In the genomic region with DNA sequence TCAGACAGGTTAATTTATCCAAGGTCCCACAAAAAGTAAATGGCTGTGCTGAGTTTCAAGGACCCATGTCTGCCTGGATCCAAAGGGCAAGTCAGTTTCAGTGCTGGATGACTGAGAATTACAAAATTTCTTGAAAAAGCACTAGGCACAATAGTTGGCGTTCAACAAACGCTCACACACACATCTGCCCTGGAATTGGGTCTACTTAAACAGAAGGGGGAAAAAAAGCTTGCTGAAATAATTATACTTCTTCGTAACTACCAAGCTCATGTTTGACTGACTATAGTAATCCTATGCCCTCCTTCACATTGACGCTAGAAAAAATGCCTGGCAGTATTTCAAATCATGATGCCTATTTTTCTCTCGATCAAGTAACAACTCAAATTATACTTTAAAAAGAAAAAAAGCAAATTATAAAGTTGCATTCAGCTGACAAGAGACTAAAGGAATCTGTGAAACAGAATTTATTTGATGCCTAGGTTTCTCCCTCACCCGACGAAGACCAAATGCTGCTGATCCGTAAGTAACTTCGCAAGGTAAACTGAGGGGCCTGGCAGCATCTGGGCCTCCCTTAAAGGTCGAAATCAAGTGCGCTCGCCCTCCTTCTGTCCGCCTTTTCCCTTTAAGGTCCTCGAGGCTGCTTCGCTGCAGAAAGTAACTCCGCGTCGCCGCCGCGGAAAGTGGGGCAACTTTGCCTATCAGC, we compare ENCODE assay signal across 8 cellular contexts. TPM values are rescaled to one million over a fixed set of nuclear protein-coding genes. Genes with fewer than 3 reads are reported as not detected.
DNase-seq lines count a peak whose midpoint lies in the region; ATAC-seq, FAIRE-seq and TF ChIP-seq lines count a peak whose summit lies in the region.

No MANE protein-coding gene starts in this region.

- H3K36me3 ChIP-seq in HCT116 (ENCODE audit: control insufficient read depth in 1 of 2, insufficient read depth in 2 of 2, low read length in 2 of 2), result no peaks in the 10 kb centered on the region

- no peaks in the 10 kb centered on the region for H3K9me3 Mint-ChIP-seq in activated naive CD8-positive, alpha-beta T cell (ENCODE audit: low read depth)
- H3K9me3 Mint-ChIP-seq in immature natural killer cell, result no peaks in the 10 kb centered on the region
- no peaks in the 10 kb centered on the region for H3K9me3 Mint-ChIP-seq in stimulated activated naive CD8-positive, alpha-beta T cell treated with anti-CD3 and anti-CD28 coated beads, Interleukin-15, amount 100 ng/mL, for 72 hours

- no peak overlapping the region for H2AFZ ChIP-seq in HCT116 (ENCODE audit: low read depth, low read length, poor library complexity, severe bottlenecking)

- H3K4me2 ChIP-seq in A549 (peak overlapping the region; percentile 89), HCT116 (ENCODE audit: low read length) (peak overlapping the region; percentile 88)

- H3K27ac ChIP-seq in A549 (peak overlapping the region; percentile 96 to 100), HCT116 (ENCODE audit: low read depth, low read length) (peak overlapping the region; percentile 89)

- H3K4me1 Mint-ChIP-seq in activated naive CD8-positive, alpha-beta T cell (ENCODE audit: low read depth), result peaks cover 35% of the 10 kb centered on the region
- H3K4me1 Mint-ChIP-seq in immature natural killer cell, result peaks cover 33 to 44% of the 10 kb centered on the region in 2 donors
- H3K4me1 Mint-ChIP-seq in stimulated activated naive CD8-positive, alpha-beta T cell treated with anti-CD3 and anti-CD28 coated beads, Interleukin-15, amount 100 ng/mL, for 72 hours, result peaks cover 46% of the 10 kb centered on the region

- TF ChIP-seq CTCF in A549 (IDR thresholded peaks at IDR 0.05) (no peak), HCT116 (IDR thresholded peaks at IDR 0.05 in 2 of 3, conservative IDR thresholded peaks at IDR 0.05 in 1 of 3; ENCODE audit: borderline replicate concordance in 1 of 3, insufficient read depth in 1 of 3, low read depth in 2 of 3, low read length in 2 of 3) (no peak)

- H3K27ac Mint-ChIP-seq in activated naive CD8-positive, alpha-beta T cell, result peak overlapping the region; percentile 86
- H3K27ac Mint-ChIP-seq in immature natural killer cell, result peak overlapping the region; percentile 74 to 98 (median 96)
- peak overlapping the region; percentile 89 to 99 for H3K27ac Mint-ChIP-seq in stimulated activated naive CD8-positive, alpha-beta T cell treated with anti-CD3 and anti-CD28 coated beads, Interleukin-15, amount 100 ng/mL, for 72 hours

- H4K20me1 ChIP-seq in HCT116 (ENCODE audit: insufficient read depth), result peaks cover 5% of the 10 kb centered on the region; the same call in 1 of the 2 replicates

- CTCF ChIA-PET in A549 (lab: Yijun Ruan, JAX), result interaction anchor here (1.9 kb wide), 1 partner anchor 62 kb away, joined by 6 read pairs; no protein-coding TSS in a partner anchor
- CTCF ChIA-PET in HCT116 (lab: Charles Lee), result interaction anchor here (0.7 to 1.5 kb wide), 6 partner anchors 8 to 154 kb away, joined by 3 to 4 read pairs (median 3); no protein-coding TSS in a partner anchor

- ATAC-seq in A549, result no peak; a peak in 1 of 6 replicates
- no peak for ATAC-seq in HCT116
- no peak for ATAC-seq in stimulated activated naive CD8-positive, alpha-beta T cell treated with anti-CD3 and anti-CD28 coated beads, Interleukin-15, amount 100 ng/mL, for 72 hours
- no peak for ATAC-seq in HG03025 (IDR thresholded peaks at IDR 0.05; ENCODE audit: low FRiP score, unreplicated experiment)
- ATAC-seq in GM18519 (IDR thresholded peaks at IDR 0.05; ENCODE audit: low FRiP score, unreplicated experiment), result no peak

- BruUV-seq in HCT116 (replicated peaks; lab: Mats Ljungman, UMichigan), result TSS peak; percentile 91

- H3K4me3 Mint-ChIP-seq in activated naive CD8-positive, alpha-beta T cell, result peak overlapping the region; percentile 97
- H3K4me3 Mint-ChIP-seq in immature natural killer cell, result peak overlapping the region; percentile 91 to 99 (median 97)
- H3K4me3 Mint-ChIP-seq in stimulated activated naive CD8-positive, alpha-beta T cell treated with anti-CD3 and anti-CD28 coated beads, Interleukin-15, amount 100 ng/mL, for 72 hours, result peak overlapping the region; percentile 94 to 100

- TF ChIP-seq POLR2A in A549 (IDR thresholded peaks at IDR 0.05; ENCODE audit: low read length), result no peak
- no peak for TF ChIP-seq POLR2A in HCT116 (IDR thresholded peaks at IDR 0.05; ENCODE audit: borderline replicate concordance, extremely low read depth, insufficient read depth, insufficient read length)

- TF ChIP-seq EP300 in A549 (IDR thresholded peaks at IDR 0.05), result no peak

- H3K4me3 ChIP-seq in A549 (peak overlapping the region; percentile 82), HCT116 (replicated peaks in 1 of 2; ENCODE audit: low read depth in 1 of 2, low read length in 2 of 2) (peak overlapping the region; percentile 81 to 86)

- RAD21 ChIA-PET in HCT116 (lab: Charles Lee; ENCODE audit: low non-redundant PET in 1 of 2, low total read pairs in 2 of 2, uncharacterized antibody in 2 of 2, unreplicated experiment in 2 of 2), result interaction anchor here in 1 of 2 experiments (0.6 kb wide), 1 partner anchor 11 kb away, joined by 7 read pairs; no protein-coding TSS in a partner anchor

- H3K27me3 Mint-ChIP-seq in activated naive CD8-positive, alpha-beta T cell, result no peaks in the 10 kb centered on the region
- peaks cover 2 to 8% (median 6%) of the 10 kb centered on the region in 3 donors for H3K27me3 Mint-ChIP-seq in immature natural killer cell (ENCODE audit: low read depth in 3 of 3)
- no peaks in the 10 kb centered on the region for H3K27me3 Mint-ChIP-seq in stimulated activated naive CD8-positive, alpha-beta T cell treated with anti-CD3 and anti-CD28 coated beads, Interleukin-15, amount 100 ng/mL, for 72 hours

- peak overlapping the region; percentile 80 for H3K9ac ChIP-seq in HCT116 (ENCODE audit: low read length)

- no peak for FAIRE-seq in A549 (lab: Jason Lieb, UNC)

- no peaks in the 10 kb centered on the region for H3K27me3 ChIP-seq in HCT116 (ENCODE audit: insufficient read depth, low read length)

- peaks cover 26% of the 10 kb centered on the region; the same call in 2 of the 3 replicates for H3K4me1 ChIP-seq in A549
- H3K4me1 ChIP-seq in HCT116 (ENCODE audit: control insufficient read depth in 1 of 2, insufficient read depth in 2 of 2, low read length in 2 of 2), result peaks cover 10 to 23% of the 10 kb centered on the region in 2 experiments; a peak in 3 of 4 replicates

- no peak for DNase-seq in A549 (ENCODE audit: low read depth in 1 of 2, low spot score in 1 of 2)
- no peak for DNase-seq in HCT116 (ENCODE audit: low read depth, low spot score)
- no peak for DNase-seq in immature natural killer cell
- DNase-seq in stimulated activated naive CD8-positive, alpha-beta T cell treated with anti-CD3 and anti-CD28 coated beads, Interleukin-15, amount 100 ng/mL, for 72 hours, result no peak
- DNase-seq in AML-193 (lab: John Stamatoyannopoulos, UW), result no peak

- no peak for TF ChIP-seq RAD21 in A549 (conservative IDR thresholded peaks at IDR 0.05 in 1 of 2, IDR thresholded peaks at IDR 0.05 in 1 of 2)
- no peak for TF ChIP-seq RAD21 in HCT116 (IDR thresholded peaks at IDR 0.05; ENCODE audit: low read depth)

- intact Hi-C loops in HCT116 (cut with micrococcal nuclease), result no loop called here

- H3K36me3 Mint-ChIP-seq in activated naive CD8-positive, alpha-beta T cell, result no peaks in the 10 kb centered on the region
- no peaks in the 10 kb centered on the region for H3K36me3 Mint-ChIP-seq in immature natural killer cell

- WGBS in A549 (ENCODE audit: missing lambda C conversion rate), result 11% methylated on average over 19 of the region's 21 CpGs

- H3K79me2 ChIP-seq in HCT116 (ENCODE audit: insufficient read depth, low read length), result peaks cover 41% of the 10 kb centered on the region

- H3K9me3 ChIP-seq in A549 (no peaks in the 10 kb centered on the region), HCT116 (ENCODE audit: control insufficient read depth in 1 of 2, insufficient read depth in 1 of 2, low read depth in 1 of 2, low read length in 2 of 2) (no peaks in the 10 kb centered on the region)

- POLR2A ChIA-PET in A549 (lab: Yijun Ruan, JAX) (interaction anchor here (0.5 to 2.1 kb wide), 8 partner anchors 10 to 234 kb away, joined by 3 to 23 read pairs (median 4); no protein-coding TSS in a partner anchor), HCT116 (lab: Charles Lee) (interaction anchor here (0.7 to 1.9 kb wide), 9 partner anchors 8 to 442 kb away, joined by 3 to 7 read pairs (median 4); no protein-coding TSS in a partner anchor)

- no peaks in the 10 kb centered on the region for H3K9me2 ChIP-seq in HCT116 (ENCODE audit: insufficient read depth)

TF ChIP-seq in A549, 52 proteins besides CTCF, POLR2A, EP300 and RAD21 (continues in another document):
- TF ChIP-seq ZFP36 (IDR thresholded peaks at IDR 0.05; ENCODE audit: borderline replicate concordance, partially characterized antibody) (no peak), NR3C1 (IDR thresholded peaks at IDR 0.05) (no peak)
- TF ChIP-seq, protein P1, sequence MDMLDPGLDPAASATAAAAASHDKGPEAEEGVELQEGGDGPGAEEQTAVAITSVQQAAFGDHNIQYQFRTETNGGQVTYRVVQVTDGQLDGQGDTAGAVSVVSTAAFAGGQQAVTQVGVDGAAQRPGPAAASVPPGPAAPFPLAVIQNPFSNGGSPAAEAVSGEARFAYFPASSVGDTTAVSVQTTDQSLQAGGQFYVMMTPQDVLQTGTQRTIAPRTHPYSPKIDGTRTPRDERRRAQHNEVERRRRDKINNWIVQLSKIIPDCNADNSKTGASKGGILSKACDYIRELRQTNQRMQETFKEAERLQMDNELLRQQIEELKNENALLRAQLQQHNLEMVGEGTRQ (IDR thresholded peaks at IDR 0.05), result no peak

TF ChIP-seq in HCT116, 20 proteins besides CTCF, POLR2A, EP300 and RAD21:
- TF ChIP-seq SIN3A (IDR thresholded peaks at IDR 0.05; ENCODE audit: low read depth) (no peak), FOSL1 (IDR thresholded peaks at IDR 0.05; ENCODE audit: low read depth) (0 out of 2 replicates have a peak, but pooled peaks have one; percentile 8), CEBPB (IDR thresholded peaks at IDR 0.05; ENCODE audit: low read depth) (no peak)
- TF ChIP-seq, protein P2, sequence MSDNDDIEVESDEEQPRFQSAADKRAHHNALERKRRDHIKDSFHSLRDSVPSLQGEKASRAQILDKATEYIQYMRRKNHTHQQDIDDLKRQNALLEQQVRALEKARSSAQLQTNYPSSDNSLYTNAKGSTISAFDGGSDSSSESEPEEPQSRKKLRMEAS (IDR thresholded peaks at IDR 0.05), result no peak
- TF ChIP-seq, protein P3, sequence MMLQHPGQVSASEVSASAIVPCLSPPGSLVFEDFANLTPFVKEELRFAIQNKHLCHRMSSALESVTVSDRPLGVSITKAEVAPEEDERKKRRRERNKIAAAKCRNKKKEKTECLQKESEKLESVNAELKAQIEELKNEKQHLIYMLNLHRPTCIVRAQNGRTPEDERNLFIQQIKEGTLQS (IDR thresholded peaks at IDR 0.05), result no peak

RNA-seq across cellular contexts. Expression of a gene that starts 0.6 kb away (rescaled TPM):
- polyA plus RNA-seq in A549 (2011; rRNA removed) (24.5 and 35.7 TPM in 2 replicates), A549 (2017; fragmentation: RNase III; extraction: RNeasy Plus Mini Kit Qiagen cat#74134 plus additional on column Dnase treatment) (17.0 to 18.8 TPM (median 18.0 TPM) in 3 replicates), immature natural killer cell (10 to 100 TPM in 1 of 3 donors, 1 to 10 TPM in 2; 2.4 to 10.7 (median 5.9) TPM)
- polyA plus RNA-seq in A549 (2012; cell fraction: cytosol; rRNA removed), result 3.6 and 4.4 TPM in 2 replicates
- 1.6 and 2.5 TPM in 2 replicates for polyA plus RNA-seq in A549 (2012; cell fraction: nucleus; rRNA removed)
- 5.4 and 6.5 TPM in 2 replicates for polyA minus RNA-seq in A549 (2011; rRNA and poly(A)+ RNA removed)
- 43.8 TPM for total RNA-seq in HCT116 (2021; ENCODE audit: unreplicated experiment)
- 4.8 and 6.7 TPM in 2 replicates for polyA plus RNA-seq in HCT116 (2012)
